Comparison of ENCODE assay signal across 19 cellular contexts in genomic region chr20:47927385-47927851, GRCh38.
DNase-seq lines count a peak whose midpoint lies in the region; ATAC-seq, FAIRE-seq and TF ChIP-seq lines count a peak whose summit lies in the region.
"Had no signal": no experiment of that assay in that cellular context is flagged by ENCODE, and none has a peak within 500 bp of the region (broad histone marks: within the 10 kb centered on the region; RNA-seq: fewer than 3 reads in every experiment).

No MANE protein-coding gene starts in this region.

- ATAC-seq in A549 (no peak), HG03139 (IDR thresholded peaks at IDR 0.05; ENCODE audit: unreplicated experiment) (no peak)
- ATAC-seq in activated CD8-positive, alpha-beta T cell treated with anti-CD3 and anti-CD28 coated beads for 36 hours = no peak
- ATAC-seq: HCT116; heart right ventricle; stimulated activated memory B cell treated with anti-CD40 and anti-IgM and Interleukin-4, amounts not matched to agents 10 μg/mL and 1 μg/mL and 100 μg/mL, for 72 hours had no signal

- 10% methylated on average over 5 of the region's 5 CpGs for WGBS in A549 (ENCODE audit: missing lambda C conversion rate)

- H3K9me3 ChIP-seq in A549 = 0 out of 3 replicates have a peak, but pooled peaks cover 4% of the 10 kb centered on the region
- H3K9me3 ChIP-seq: heart right ventricle, spleen had no signal

- no peak overlapping the region for H3K27ac ChIP-seq in A549
- H3K27ac ChIP-seq: heart right ventricle, spleen had no signal

- no peaks in the 10 kb centered on the region for H3K36me3 Mint-ChIP-seq in activated CD8-positive, alpha-beta T cell treated with anti-CD3 and anti-CD28 coated beads for 36 hours (ENCODE audit: low read depth)
- H3K36me3 Mint-ChIP-seq: activated naive CD8-positive, alpha-beta T cell treated with anti-CD3 and anti-CD28 coated beads for 36 hours; CD4-positive, alpha-beta memory T cell; stimulated activated memory B cell treated with anti-CD40 and anti-IgM and Interleukin-4, amounts not matched to agents 10 μg/mL and 1 μg/mL and 100 μg/mL, for 72 hours had no signal

- no peaks in the 10 kb centered on the region for H3K9me3 Mint-ChIP-seq in activated CD8-positive, alpha-beta T cell treated with anti-CD3 and anti-CD28 coated beads for 36 hours
- H3K9me3 Mint-ChIP-seq: activated naive CD8-positive, alpha-beta T cell treated with anti-CD3 and anti-CD28 coated beads for 36 hours; CD4-positive, alpha-beta memory T cell; endodermal cell had no signal

- peaks cover 5% of the 10 kb centered on the region for H3K27me3 Mint-ChIP-seq in activated CD8-positive, alpha-beta T cell treated with anti-CD3 and anti-CD28 coated beads for 36 hours

- H3K36me3 ChIP-seq in bronchial epithelial cell (ENCODE audit: control insufficient read depth, insufficient read depth, low read length) = no peaks in the 10 kb centered on the region
- H3K36me3 ChIP-seq: heart right ventricle, spleen had no signal

- FAIRE-seq in A549 (lab: Jason Lieb, UNC) = no peak
- FAIRE-seq in bronchial epithelial cell (lab: Jason Lieb, UNC) = peak; percentile 70
- FAIRE-seq: GM12892 had no signal

- no peak for TF ChIP-seq EP300 in A549 (IDR thresholded peaks at IDR 0.05)

- no peak overlapping the region for H3K27ac Mint-ChIP-seq in activated CD8-positive, alpha-beta T cell treated with anti-CD3 and anti-CD28 coated beads for 36 hours
- H3K27ac Mint-ChIP-seq: activated naive CD8-positive, alpha-beta T cell treated with anti-CD3 and anti-CD28 coated beads for 36 hours; CD4-positive, alpha-beta memory T cell; endodermal cell; stimulated activated memory B cell treated with anti-CD40 and anti-IgM and Interleukin-4, amounts not matched to agents 10 μg/mL and 1 μg/mL and 100 μg/mL, for 72 hours had no signal

- intact Hi-C loops in activated CD8-positive, alpha-beta T cell treated with anti-CD3 and anti-CD28 coated beads for 36 hours (cut with micrococcal nuclease) = no loop called here

- TF ChIP-seq POLR2A in A549 (IDR thresholded peaks at IDR 0.05; ENCODE audit: low read length) = no peak

- H3K4me1 ChIP-seq in A549 = no peaks in the 10 kb centered on the region; the same call in 2 of the 3 replicates
- H3K4me1 ChIP-seq: heart right ventricle, spleen had no signal

- DNase-seq in A549 (ENCODE audit: low read depth in 1 of 2, low spot score in 1 of 2) = no peak
- DNase-seq in HT1080 (ENCODE audit: low read depth) = peak; percentile 61
- DNase-seq in bronchial epithelial cell (ENCODE audit: low read depth) = peak; percentile 99
- peak; percentile 61 for DNase-seq in iris pigment epithelial cell (ENCODE audit: low read depth)
- no peak for DNase-seq in activated CD8-positive, alpha-beta T cell treated with anti-CD3 and anti-CD28 coated beads for 36 hours
- no peak for DNase-seq in HEK293T (ENCODE audit: extremely low spot score)
- DNase-seq in NCI-H1694 (lab: John Stamatoyannopoulos, UW) = no peak
- DNase-seq: activated naive CD8-positive, alpha-beta T cell treated with anti-CD3 and anti-CD28 coated beads for 36 hours; CD4-positive, alpha-beta memory T cell; endodermal cell; heart right ventricle; NCI-H1436; NCI-H2227 treated with DMSO at 0.1 percent for 48 hours; spleen; trophoblast cell had no signal

- no peaks in the 10 kb centered on the region for H3K27me3 ChIP-seq in bronchial epithelial cell (ENCODE audit: control insufficient read depth, insufficient read depth, low read length)

- H3K4me1 Mint-ChIP-seq in activated CD8-positive, alpha-beta T cell treated with anti-CD3 and anti-CD28 coated beads for 36 hours (ENCODE audit: low read depth) = no peaks in the 10 kb centered on the region
- H3K4me1 Mint-ChIP-seq: activated naive CD8-positive, alpha-beta T cell treated with anti-CD3 and anti-CD28 coated beads for 36 hours; CD4-positive, alpha-beta memory T cell; stimulated activated memory B cell treated with anti-CD40 and anti-IgM and Interleukin-4, amounts not matched to agents 10 μg/mL and 1 μg/mL and 100 μg/mL, for 72 hours had no signal

- TF ChIP-seq RAD21 in A549 (conservative IDR thresholded peaks at IDR 0.05 in 1 of 2, IDR thresholded peaks at IDR 0.05 in 1 of 2) = no peak

- H3K4me3 ChIP-seq in A549 = no peak overlapping the region
- H3K4me3 ChIP-seq in bronchial epithelial cell (ENCODE audit: low read depth, low read length) = no peak overlapping the region
- H3K4me3 ChIP-seq: heart right ventricle, spleen had no signal

- no peak overlapping the region for H3K4me3 Mint-ChIP-seq in activated CD8-positive, alpha-beta T cell treated with anti-CD3 and anti-CD28 coated beads for 36 hours
- H3K4me3 Mint-ChIP-seq: activated naive CD8-positive, alpha-beta T cell treated with anti-CD3 and anti-CD28 coated beads for 36 hours; CD4-positive, alpha-beta memory T cell; endodermal cell; stimulated activated memory B cell treated with anti-CD40 and anti-IgM and Interleukin-4, amounts not matched to agents 10 μg/mL and 1 μg/mL and 100 μg/mL, for 72 hours had no signal

- POLR2A ChIA-PET in A549 (lab: Yijun Ruan, JAX) = no interaction called here
- POLR2A ChIA-PET in activated CD8-positive, alpha-beta T cell treated with anti-CD3 and anti-CD28 coated beads for 36 hours (lab: Charles Lee) = no interaction called here
- POLR2A ChIA-PET in HEK293T (lab: Yijun Ruan, JAX) = interaction anchor here (0.7 kb wide), 1 partner anchor 836 kb away, joined by 3 read pairs; no protein-coding TSS in a partner anchor

- no peak overlapping the region for H3K4me2 ChIP-seq in A549

- CTCF ChIA-PET in A549 (lab: Yijun Ruan, JAX) = interaction anchor here (0.6 to 1.2 kb wide), 4 partner anchors 41 to 693 kb away, joined by 3 to 5 read pairs (median 4); no protein-coding TSS in a partner anchor
- CTCF ChIA-PET in activated CD8-positive, alpha-beta T cell treated with anti-CD3 and anti-CD28 coated beads for 36 hours (lab: Charles Lee) = interaction anchor here (0.8 to 1.1 kb wide), 2 partner anchors 65 to 693 kb away, joined by 3 read pairs; no protein-coding TSS in a partner anchor
- CTCF ChIA-PET in HEK293T (lab: Yijun Ruan, JAX) = no interaction called here

- TF ChIP-seq CTCF in A549 (IDR thresholded peaks at IDR 0.05) = no peak
- no peak for TF ChIP-seq CTCF in bronchial epithelial cell (IDR thresholded peaks at IDR 0.05; ENCODE audit: insufficient read depth, low read length, severe bottlenecking)
- TF ChIP-seq CTCF in activated CD8-positive, alpha-beta T cell treated with anti-CD3 and anti-CD28 coated beads for 36 hours (IDR thresholded peaks at IDR 0.05) = no peak

TF ChIP-seq in A549, 52 proteins besides CTCF, POLR2A, EP300 and RAD21:
- TF ChIP-seq SREBF2 (IDR thresholded peaks at IDR 0.05) (no peak), CHD2 (IDR thresholded peaks at IDR 0.05; ENCODE audit: low read length, partially characterized antibody) (no peak), MAX (IDR thresholded peaks at IDR 0.05) (0 out of 2 replicates have a peak, but pooled peaks have one; percentile 23), FOSL2 (IDR thresholded peaks at IDR 0.05) (no peak), FOSL2 (CRISPR knock-in tag; IDR thresholded peaks at IDR 0.05) (peak; percentile 26; the same call in 1 of the 2 replicates), ELK1 (IDR thresholded peaks at IDR 0.05; ENCODE audit: low read depth, low read length) (no peak), JUNB (IDR thresholded peaks at IDR 0.05) (peak; percentile 38; the same call in 1 of the 2 replicates)
TF ChIP-seq in A549: peak in this region for 3.

TF ChIP-seq in HEK293T, 16 proteins besides CTCF, POLR2A, EP300 and RAD21:
- TF ChIP-seq L3MBTL2 (conservative IDR thresholded peaks at IDR 0.05) = no peak
- TF ChIP-seq PKNOX1 (IDR thresholded peaks at IDR 0.05) = no peak
- no peak for TF ChIP-seq SUZ12 (IDR thresholded peaks at IDR 0.05)

Comparison
In these comparisons a context has a peak if more than half of its experiments do, and no peak if none do; other contexts are left out.
1. DNase-seq: peak in HT1080 (single experiment), bronchial epithelial cell (single experiment) and iris pigment epithelial cell (single experiment); none in A549 (0 of 2), activated CD8-positive, alpha-beta T cell treated with anti-CD3 and anti-CD28 coated beads for 36 hours (single experiment), HEK293T (single experiment) and NCI-H1694 (single experiment).